In genomic region chr6:108133594-108134179, GRCh38 we compare ENCODE assay signal across 8 cellular contexts. TPM values are rescaled to one million over a fixed set of nuclear protein-coding genes. Genes with fewer than 3 reads are reported as not detected.
DNase-seq lines count a peak whose midpoint lies in the region; ATAC-seq lines count a peak whose summit lies in the region.

No MANE protein-coding gene starts in this region.

- CTCF ChIA-PET in activated CD8-positive, alpha-beta memory T cell treated with anti-CD3 and anti-CD28 coated beads, Interleukin-2, amount 10 ng/mL, durations not matched to agents 7 days and 5 days (lab: Charles Lee) = no interaction called here

- peak overlapping the region; percentile 70 for H3K4me3 Mint-ChIP-seq in activated CD8-positive, alpha-beta memory T cell treated with anti-CD3 and anti-CD28 coated beads, Interleukin-2, amount 10 ng/mL, durations not matched to agents 7 days and 5 days
- peak overlapping the region; percentile 68 to 94 (median 91) for H3K4me3 Mint-ChIP-seq in naive B cell

- peaks cover 11% of the 10 kb centered on the region for H3K4me1 Mint-ChIP-seq in activated CD8-positive, alpha-beta memory T cell treated with anti-CD3 and anti-CD28 coated beads, Interleukin-2, amount 10 ng/mL, durations not matched to agents 7 days and 5 days
- H3K4me1 Mint-ChIP-seq in naive B cell = peaks cover 12 to 21% (median 19%) of the 10 kb centered on the region in 3 donors

- H3K36me3 Mint-ChIP-seq in activated CD8-positive, alpha-beta memory T cell treated with anti-CD3 and anti-CD28 coated beads, Interleukin-2, amount 10 ng/mL, durations not matched to agents 7 days and 5 days = no peaks in the 10 kb centered on the region
- peaks cover 0 to 7% of the 10 kb centered on the region in 2 donors for H3K36me3 Mint-ChIP-seq in naive B cell

- H3K27ac Mint-ChIP-seq in activated CD8-positive, alpha-beta memory T cell treated with anti-CD3 and anti-CD28 coated beads, Interleukin-2, amount 10 ng/mL, durations not matched to agents 7 days and 5 days = no peak overlapping the region
- peak overlapping the region in 1 of 6 donors; percentile 86 for H3K27ac Mint-ChIP-seq in naive B cell

- peaks cover 82% of the 10 kb centered on the region for H3K27me3 Mint-ChIP-seq in activated CD8-positive, alpha-beta memory T cell treated with anti-CD3 and anti-CD28 coated beads, Interleukin-2, amount 10 ng/mL, durations not matched to agents 7 days and 5 days
- peaks cover 72 to 88% (median 85%) of the 10 kb centered on the region in 3 donors for H3K27me3 Mint-ChIP-seq in naive B cell

- peak; percentile 62 to 64 for ATAC-seq in activated CD4-positive, CD25-positive, alpha-beta regulatory T cell treated with anti-CD3 and anti-CD28 coated beads, Interleukin-2, amount 50 U/mL, for 24 hours
- peak; percentile 75 for ATAC-seq in activated CD8-positive, alpha-beta memory T cell treated with anti-CD3 and anti-CD28 coated beads, Interleukin-2, amount 10 ng/mL, durations not matched to agents 7 days and 5 days
- ATAC-seq in naive B cell (ENCODE audit: low read depth in 2 of 2) (peak; percentile 76 to 82), GM19023 (IDR thresholded peaks at IDR 0.05; ENCODE audit: unreplicated experiment) (no peak)

- no peak for DNase-seq in activated CD4-positive, CD25-positive, alpha-beta regulatory T cell (lab: John Stamatoyannopoulos, UW)
- DNase-seq in NCI-H146 (lab: John Stamatoyannopoulos, UW) (peak; percentile 85), fibroblast of gingiva (ENCODE audit: low read depth) (peak; percentile 32), naive B cell (no peak), NOMO-1 (lab: John Stamatoyannopoulos, UW; ENCODE audit: unreplicated experiment in 2 of 2) (no peak)
- peak; percentile 51 for DNase-seq in activated CD8-positive, alpha-beta memory T cell treated with anti-CD3 and anti-CD28 coated beads, Interleukin-2, amount 10 ng/mL, durations not matched to agents 7 days and 5 days

- no peaks in the 10 kb centered on the region for H3K9me3 Mint-ChIP-seq in activated CD8-positive, alpha-beta memory T cell treated with anti-CD3 and anti-CD28 coated beads, Interleukin-2, amount 10 ng/mL, durations not matched to agents 7 days and 5 days (ENCODE audit: low read depth)
- peaks cover 0 to 3% (median 0%) of the 10 kb centered on the region in 7 donors for H3K9me3 Mint-ChIP-seq in naive B cell

RNA-seq across cellular contexts. Expression of gene NR2E1, which starts 32.1 kb away (rescaled TPM):
- not detected for total RNA-seq in activated CD8-positive, alpha-beta memory T cell treated with anti-CD3 and anti-CD28 coated beads, Interleukin-2, amount 10 ng/mL, durations not matched to agents 7 days and 5 days
- not detected for polyA plus RNA-seq in naive B cell (ENCODE audit: low read depth in 6 of 6)

RNA-seq across cellular contexts. Expression of gene OSTM1, which starts 59.1 kb away (rescaled TPM):
- 10 to 100 TPM; 22.2 to 30.5 TPM for total RNA-seq in activated CD8-positive, alpha-beta memory T cell treated with anti-CD3 and anti-CD28 coated beads, Interleukin-2, amount 10 ng/mL, durations not matched to agents 7 days and 5 days
- 10 to 100 TPM; 22.3 to 35.6 (median 32.8) TPM for polyA plus RNA-seq in naive B cell (ENCODE audit: low read depth in 6 of 6)

Comparison
In these comparisons a context has a peak if more than half of its experiments do, and no peak if none do; other contexts are left out.
1. DNase-seq: peak in NCI-H146 (single experiment), activated CD8-positive, alpha-beta memory T cell treated with anti-CD3 and anti-CD28 coated beads, Interleukin-2, amount 10 ng/mL, durations not matched to agents 7 days and 5 days (single experiment) and fibroblast of gingiva (single experiment); none in activated CD4-positive, CD25-positive, alpha-beta regulatory T cell (0 of 4), naive B cell (single experiment) and NOMO-1 (0 of 2).